29 cellular contexts compared by ENCODE assay signal in the genomic region with DNA sequence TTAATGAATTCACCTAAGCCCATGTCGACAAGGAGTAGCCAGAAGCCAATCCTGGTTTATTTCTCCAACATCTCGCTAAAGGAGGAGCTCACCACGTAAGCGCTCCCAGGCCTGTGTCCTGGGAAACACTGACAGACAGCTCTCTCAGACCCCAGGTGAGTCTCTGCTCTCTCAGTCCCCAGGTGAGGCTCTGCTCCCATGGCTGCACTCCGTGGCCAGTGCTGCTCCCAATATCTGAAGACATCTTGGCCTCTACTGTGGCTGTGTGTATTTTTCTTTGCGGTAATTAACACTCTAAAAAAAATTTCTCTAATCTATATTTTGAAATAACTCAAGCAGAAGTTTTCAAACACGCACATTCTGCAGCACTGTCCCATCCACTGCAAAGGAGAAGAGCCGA.
"Had no signal": no experiment of that assay in that cellular context is flagged by ENCODE, and none has a peak within 500 bp of the region (broad histone marks: within the 10 kb centered on the region; RNA-seq: fewer than 3 reads in every experiment).

No MANE protein-coding gene starts in this region.

- H3K27ac Mint-ChIP-seq: activated CD4-positive, alpha-beta memory T cell treated with anti-CD3 and anti-CD28 coated beads for 36 hours; activated CD4-positive, alpha-beta T cell treated with anti-CD3 and anti-CD28 coated beads, Interleukin-2, amount 10 ng/mL, durations not matched to agents 24 days and 14 days; activated naive CD4-positive, alpha-beta T cell treated with anti-CD3 and anti-CD28 coated beads, Interleukin-2, amount 50 U/mL, for 24 hours; activated naive CD8-positive, alpha-beta T cell treated with anti-CD3 and anti-CD28 coated beads, Interleukin-2, amount 50 U/mL, for 24 hours; activated T-helper 1 cell treated with anti-CD3 and anti-CD28 coated beads, Interleukin-12 subunit alpha, Interleukin-12 subunit beta, Interleukin-2, Interleukin-4 antibody, amounts not matched to agents 30 ng/mL and 10 ng/mL and 1 ng/mL, durations not matched to agents 14 hours and 24 hours and 36 hours; natural killer cell treated with Interleukin-12 subunit alpha and Interleukin-12 subunit beta and Interleukin-15 and Interleukin-18, amount 100 ng/mL, for 72 hours; progenitor cell of endocrine pancreas; T-helper 17 cell had no signal

- H3K4me1 ChIP-seq: breast epithelium, esophagus squamous epithelium, left ventricle myocardium inferior, uterus had no signal

- H3K4me1 Mint-ChIP-seq: activated CD4-positive, alpha-beta T cell treated with anti-CD3 and anti-CD28 coated beads, Interleukin-2, amount 10 ng/mL, durations not matched to agents 24 days and 14 days; activated naive CD4-positive, alpha-beta T cell treated with anti-CD3 and anti-CD28 coated beads, Interleukin-2, amount 50 U/mL, for 24 hours; activated naive CD8-positive, alpha-beta T cell treated with anti-CD3 and anti-CD28 coated beads, Interleukin-2, amount 50 U/mL, for 24 hours; central memory CD8-positive, alpha-beta T cell had no signal

- H3K4me3 ChIP-seq: breast epithelium, esophagus squamous epithelium, left ventricle myocardium inferior, lung, mucosa of descending colon, thoracic aorta, uterus had no signal

- ATAC-seq: activated naive CD8-positive, alpha-beta T cell treated with anti-CD3 and anti-CD28 coated beads, Interleukin-2, amount 50 U/mL, for 24 hours; mucosa of descending colon; natural killer cell treated with Interleukin-12 subunit alpha and Interleukin-12 subunit beta and Interleukin-15 and Interleukin-18, amount 100 ng/mL, for 72 hours; T-helper 17 cell had no signal

- DNase-seq: activated CD4-positive, alpha-beta memory T cell treated with anti-CD3 and anti-CD28 coated beads for 36 hours; activated CD4-positive, alpha-beta T cell treated with anti-CD3 and anti-CD28 coated beads, Interleukin-2, amount 10 ng/mL, durations not matched to agents 24 days and 14 days; activated CD4-positive, CD25-positive, alpha-beta regulatory T cell treated with anti-CD3 and anti-CD28 coated beads, Interleukin-2, amount 50 U/mL, for 72 hours; activated CD8-positive, alpha-beta memory T cell treated with anti-CD3 and anti-CD28 coated beads, Interleukin-2, amount 50 U/mL, for 4 hours; activated gamma-delta T cell; activated naive CD8-positive, alpha-beta T cell treated with anti-CD3 and anti-CD28 coated beads, Interleukin-2, amount 50 U/mL, for 24 hours; activated T-cell treated with anti-CD3 and anti-CD28 coated beads, Interleukin-2, amount 50 U/mL, for 1 hour; amygdala; dermis blood vessel endothelial cell; effector CD4-positive, alpha-beta T cell; esophagus squamous epithelium; foreskin melanocyte; left ventricle myocardium inferior; mesendoderm; mucosa of descending colon; stimulated activated naive CD4-positive, alpha-beta T cell; T-helper 17 cell; trophoblast cell; uterus had no signal

- H3K36me3 ChIP-seq: breast epithelium, esophagus squamous epithelium, left ventricle myocardium inferior, neutrophil, thoracic aorta, uterus had no signal

- H3K27ac ChIP-seq: breast epithelium, epithelial cell of prostate, esophagus squamous epithelium, left ventricle myocardium inferior, neutrophil, thoracic aorta, uterus had no signal

- H3K27me3 ChIP-seq: breast epithelium, esophagus squamous epithelium, neutrophil, uterus had no signal

- H3K9me3 ChIP-seq: breast epithelium, esophagus squamous epithelium, left ventricle myocardium inferior, mucosa of descending colon, neutrophil, thoracic aorta, uterus had no signal

- H3K36me3 Mint-ChIP-seq: activated CD4-positive, alpha-beta memory T cell treated with anti-CD3 and anti-CD28 coated beads for 36 hours; activated naive CD4-positive, alpha-beta T cell treated with anti-CD3 and anti-CD28 coated beads, Interleukin-2, amount 50 U/mL, for 24 hours; natural killer cell treated with Interleukin-12 subunit alpha and Interleukin-12 subunit beta and Interleukin-15 and Interleukin-18, amount 100 ng/mL, for 72 hours had no signal

- H3K27me3 Mint-ChIP-seq: activated CD4-positive, alpha-beta memory T cell treated with anti-CD3 and anti-CD28 coated beads for 36 hours; activated CD4-positive, alpha-beta T cell treated with anti-CD3 and anti-CD28 coated beads, Interleukin-2, amount 10 ng/mL, durations not matched to agents 24 days and 14 days; activated naive CD4-positive, alpha-beta T cell treated with anti-CD3 and anti-CD28 coated beads, Interleukin-2, amount 50 U/mL, for 24 hours; activated naive CD8-positive, alpha-beta T cell treated with anti-CD3 and anti-CD28 coated beads, Interleukin-2, amount 50 U/mL, for 24 hours; natural killer cell treated with Interleukin-12 subunit alpha and Interleukin-12 subunit beta and Interleukin-15 and Interleukin-18, amount 100 ng/mL, for 72 hours had no signal

- H3K9me3 Mint-ChIP-seq: activated CD4-positive, alpha-beta memory T cell treated with anti-CD3 and anti-CD28 coated beads for 36 hours; activated CD4-positive, alpha-beta T cell treated with anti-CD3 and anti-CD28 coated beads, Interleukin-2, amount 10 ng/mL, durations not matched to agents 24 days and 14 days; activated naive CD4-positive, alpha-beta T cell treated with anti-CD3 and anti-CD28 coated beads, Interleukin-2, amount 50 U/mL, for 24 hours; activated naive CD8-positive, alpha-beta T cell treated with anti-CD3 and anti-CD28 coated beads, Interleukin-2, amount 50 U/mL, for 24 hours; activated T-helper 1 cell treated with anti-CD3 and anti-CD28 coated beads, Interleukin-12 subunit alpha, Interleukin-12 subunit beta, Interleukin-2, Interleukin-4 antibody, amounts not matched to agents 30 ng/mL and 10 ng/mL and 1 ng/mL, durations not matched to agents 14 hours and 24 hours and 36 hours; central memory CD8-positive, alpha-beta T cell; natural killer cell treated with Interleukin-12 subunit alpha and Interleukin-12 subunit beta and Interleukin-15 and Interleukin-18, amount 100 ng/mL, for 72 hours had no signal

- H3K4me3 Mint-ChIP-seq: activated CD4-positive, alpha-beta memory T cell treated with anti-CD3 and anti-CD28 coated beads for 36 hours; activated CD4-positive, alpha-beta T cell treated with anti-CD3 and anti-CD28 coated beads, Interleukin-2, amount 10 ng/mL, durations not matched to agents 24 days and 14 days; activated naive CD4-positive, alpha-beta T cell treated with anti-CD3 and anti-CD28 coated beads, Interleukin-2, amount 50 U/mL, for 24 hours; activated naive CD8-positive, alpha-beta T cell treated with anti-CD3 and anti-CD28 coated beads, Interleukin-2, amount 50 U/mL, for 24 hours; activated T-helper 1 cell treated with anti-CD3 and anti-CD28 coated beads, Interleukin-12 subunit alpha, Interleukin-12 subunit beta, Interleukin-2, Interleukin-4 antibody, amounts not matched to agents 30 ng/mL and 10 ng/mL and 1 ng/mL, durations not matched to agents 14 hours and 24 hours and 36 hours; central memory CD8-positive, alpha-beta T cell; natural killer cell treated with Interleukin-12 subunit alpha and Interleukin-12 subunit beta and Interleukin-15 and Interleukin-18, amount 100 ng/mL, for 72 hours; T-helper 17 cell had no signal
